In genomic region chr3:4845882-4846281, GRCh38 we compare ENCODE assay signal across 10 cellular contexts.
DNase-seq lines count a peak whose midpoint lies in the region; ATAC-seq and TF ChIP-seq lines count a peak whose summit lies in the region.
"Had no signal": no experiment of that assay in that cellular context is flagged by ENCODE, and none has a peak within 500 bp of the region (broad histone marks: within the 10 kb centered on the region; RNA-seq: fewer than 3 reads in every experiment).

No MANE protein-coding gene starts in this region.

- H3K27ac Mint-ChIP-seq in central memory CD8-positive, alpha-beta T cell (ENCODE audit: low read depth), result peak overlapping the region; percentile 84

- intact Hi-C loops in cardiac septum (cut with DNase I), result no loop called here

- no peaks in the 10 kb centered on the region for H3K27me3 Mint-ChIP-seq in central memory CD8-positive, alpha-beta T cell

- H3K4me1 Mint-ChIP-seq in central memory CD8-positive, alpha-beta T cell, result peaks cover 49% of the 10 kb centered on the region

- TF ChIP-seq POLR2A in GM18505 (IDR thresholded peaks at IDR 0.05; ENCODE audit: borderline replicate concordance, extremely low read depth, insufficient read depth, insufficient read length), result no peak

- no peak overlapping the region for H3K4me3 Mint-ChIP-seq in central memory CD8-positive, alpha-beta T cell

- no peak for DNase-seq in central memory CD8-positive, alpha-beta T cell (ENCODE audit: low spot score in 2 of 2)
- no peak for DNase-seq in EL
- DNase-seq in cardiac septum (ENCODE audit: low spot score), result no peak
- no peak for DNase-seq in Ammon's horn (ENCODE audit: low spot score)
- no peak for DNase-seq in substantia nigra (lab: John Stamatoyannopoulos, UW)

- H3K9me3 Mint-ChIP-seq in central memory CD8-positive, alpha-beta T cell, result no peaks in the 10 kb centered on the region

- peaks cover 14% of the 10 kb centered on the region for H3K36me3 Mint-ChIP-seq in central memory CD8-positive, alpha-beta T cell (ENCODE audit: insufficient read depth)

- H3K27ac ChIP-seq in substantia nigra (ENCODE audit: low read depth, low read length, poor library complexity, severe bottlenecking), result no peak overlapping the region
- H3K27ac ChIP-seq: thoracic aorta had no signal

- ATAC-seq in GM18505 (IDR thresholded peaks at IDR 0.05; ENCODE audit: unreplicated experiment) (peak; percentile 76), GM21381 (IDR thresholded peaks at IDR 0.05; ENCODE audit: unreplicated experiment) (peak; percentile 79), HG03139 (IDR thresholded peaks at IDR 0.05; ENCODE audit: unreplicated experiment) (peak; percentile 75)
- peak; percentile 78 for ATAC-seq in central memory CD8-positive, alpha-beta T cell (replicated peaks; ENCODE audit: extremely low read depth, poor library complexity, severe bottlenecking)
- ATAC-seq: left lobe of liver had no signal
